9 cellular contexts compared by ENCODE assay signal in the genomic region with DNA sequence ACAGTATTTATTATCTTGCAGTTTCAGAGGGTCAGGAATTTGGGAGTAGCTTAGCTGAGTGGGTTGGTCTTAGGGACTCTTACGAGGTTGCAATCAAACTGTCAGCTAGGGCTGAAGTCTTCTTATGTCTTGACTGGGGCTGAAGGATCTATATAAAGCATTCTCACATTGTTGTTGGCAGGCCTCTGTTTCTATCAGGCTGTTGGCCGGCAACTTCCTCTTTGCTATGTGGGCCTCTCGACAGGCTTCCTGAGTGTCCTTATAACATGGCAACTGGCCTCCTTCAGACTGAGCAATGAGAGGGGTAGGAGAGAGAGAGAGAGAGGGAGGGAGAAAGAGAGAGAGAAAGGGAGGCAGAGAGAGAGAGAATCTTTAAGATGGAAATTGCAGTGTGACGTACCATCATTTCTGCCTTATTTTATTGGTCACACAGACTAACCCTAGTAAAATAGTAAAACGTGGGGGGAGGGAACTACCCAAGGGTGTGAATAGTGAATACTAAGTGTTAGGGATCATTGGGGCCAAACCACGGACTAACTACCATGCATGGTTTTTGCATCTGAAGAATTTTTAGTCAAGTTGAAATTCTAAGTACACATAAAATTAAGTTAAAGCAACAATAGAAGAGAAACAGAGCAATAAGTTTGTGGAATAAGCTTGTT. TPM values are rescaled to one million over a fixed set of nuclear protein-coding genes. Genes with fewer than 3 reads are reported as not detected.
DNase-seq lines count a peak whose midpoint lies in the region; ATAC-seq, FAIRE-seq and TF ChIP-seq lines count a peak whose summit lies in the region.
"Had no signal": no experiment of that assay in that cellular context is flagged by ENCODE, and none has a peak within 500 bp of the region (broad histone marks: within the 10 kb centered on the region; RNA-seq: fewer than 3 reads in every experiment).

No MANE protein-coding gene starts in this region.

- H3K27me3 Mint-ChIP-seq in dendritic cell treated with granulocyte-macrophage colony-stimulating factor and Interleukin-4, amounts not matched to agents 40 ng/mL and 50 ng/mL, for 4 days = no peaks in the 10 kb centered on the region

- H3K27me3 ChIP-seq in testis = no peaks in the 10 kb centered on the region

- WGBS in testis, 2 donors = 66 to 67% methylated on average over 6 of the region's 6 CpGs

- no peaks in the 10 kb centered on the region for H3K36me3 ChIP-seq in testis (ENCODE audit: low read depth, missing control alignments)

- no peak overlapping the region for H3K27ac ChIP-seq in testis
- H3K27ac ChIP-seq: SK-N-MC had no signal

- H3K9me3 ChIP-seq in testis = no peaks in the 10 kb centered on the region

- H3K4me1 ChIP-seq in testis = no peaks in the 10 kb centered on the region

- ATAC-seq in GM19043 (IDR thresholded peaks at IDR 0.05; ENCODE audit: low read depth, unreplicated experiment) (peak; percentile 77), HG03342 (IDR thresholded peaks at IDR 0.05; ENCODE audit: unreplicated experiment) (peak; percentile 83)

- intact Hi-C loops in dendritic cell treated with granulocyte-macrophage colony-stimulating factor and Interleukin-4, amounts not matched to agents 40 ng/mL and 50 ng/mL, for 4 days (cut with micrococcal nuclease) = no loop called here
- intact Hi-C loops in posterior vena cava (cut with DNase I) = no loop called here
- intact Hi-C loops in testis (cut with DNase I; ENCODE audit: low total_unique reads) = no loop called here

- peak overlapping the region; percentile 54 for H3K27ac Mint-ChIP-seq in dendritic cell treated with granulocyte-macrophage colony-stimulating factor and Interleukin-4, amounts not matched to agents 40 ng/mL and 50 ng/mL, for 4 days

- H3K4me3 ChIP-seq in testis = no peak overlapping the region
- H3K4me3 ChIP-seq: SK-N-MC had no signal

- DNase-seq in posterior vena cava (ENCODE audit: low spot score) = peak; percentile 64
- no peak for DNase-seq in testis
- no peak for DNase-seq in RKO (ENCODE audit: low spot score)
- no peak for DNase-seq in H54 (ENCODE audit: insufficient read length, low spot score)
- no peak for DNase-seq in NCI-H146 (lab: John Stamatoyannopoulos, UW)

- no peak for FAIRE-seq in H54 (lab: Jason Lieb, UNC)

- no peak for TF ChIP-seq CTCF in testis (IDR thresholded peaks at IDR 0.05)

- H3K4me1 Mint-ChIP-seq in dendritic cell treated with granulocyte-macrophage colony-stimulating factor and Interleukin-4, amounts not matched to agents 40 ng/mL and 50 ng/mL, for 4 days (ENCODE audit: low read depth) = peaks cover 17% of the 10 kb centered on the region

- H3K4me3 Mint-ChIP-seq in dendritic cell treated with granulocyte-macrophage colony-stimulating factor and Interleukin-4, amounts not matched to agents 40 ng/mL and 50 ng/mL, for 4 days = no peak overlapping the region

- TF ChIP-seq POLR2A in testis (IDR thresholded peaks at IDR 0.05) (no peak), H54 (IDR thresholded peaks at IDR 0.05; ENCODE audit: low read depth, low read length) (no peak)

- no peaks in the 10 kb centered on the region for H3K36me3 Mint-ChIP-seq in dendritic cell treated with granulocyte-macrophage colony-stimulating factor and Interleukin-4, amounts not matched to agents 40 ng/mL and 50 ng/mL, for 4 days (ENCODE audit: low read depth)

- H3K9me3 Mint-ChIP-seq in dendritic cell treated with granulocyte-macrophage colony-stimulating factor and Interleukin-4, amounts not matched to agents 40 ng/mL and 50 ng/mL, for 4 days = no peaks in the 10 kb centered on the region

RNA-seq across cellular contexts. Expression of a gene that starts 16.1 kb away (rescaled TPM):
- total RNA-seq in posterior vena cava (100 to 1,000 TPM; 125 to 183 TPM), testis (1 to 10 TPM; 2.8 to 3.2 TPM)
- 1.6 TPM for polyA plus RNA-seq in testis (ENCODE audit: insufficient read depth, low read depth, low replicate concordance)

Comparison
In these comparisons a context has a peak if more than half of its experiments do, and no peak if none do; other contexts are left out.
1. RNA of a gene that starts 16.1 kb away (total RNA-seq): 125 to 183 TPM in posterior vena cava; 2.8 to 3.2 TPM in testis; every median in the first group is over 10 times any median in the second.